In genomic region chr1:71269823-71270222, GRCh38 we compare ENCODE assay signal across 17 cellular contexts.
DNase-seq lines count a peak whose midpoint lies in the region; ATAC-seq, FAIRE-seq and TF ChIP-seq lines count a peak whose summit lies in the region.
"Had no signal": no experiment of that assay in that cellular context is flagged by ENCODE, and none has a peak within 500 bp of the region (broad histone marks: within the 10 kb centered on the region; RNA-seq: fewer than 3 reads in every experiment).

No MANE protein-coding gene starts in this region.

- no peaks in the 10 kb centered on the region for H3K9me2 ChIP-seq in hepatocyte (replicated peaks; ENCODE audit: insufficient read depth)

- H3K36me3 Mint-ChIP-seq in CD14-positive monocyte = no peaks in the 10 kb centered on the region
- H3K36me3 Mint-ChIP-seq: activated naive CD8-positive, alpha-beta T cell treated with anti-CD3 and anti-CD28 coated beads for 36 hours; CD4-positive, CD25-positive, alpha-beta regulatory T cell; mesothelial cell of epicardium; naive thymus-derived CD8-positive, alpha-beta T cell had no signal

- intact Hi-C loops in GM12878 (cut with micrococcal nuclease; ENCODE audit: unreplicated experiment) = no loop called here
- intact Hi-C loops in mucosa of descending colon (cut with DNase I, micrococcal nuclease) = no loop called here
- intact Hi-C loops in CD14-positive monocyte (cut with micrococcal nuclease) = no loop called here

- in situ Hi-C loops in Caki2 (cut with HindIII; ENCODE audit: low pct_unique_long_range_greater_than_20kb, low sequenced_read_pairs) = no loop called here
- in situ Hi-C loops in GM12878 (cut with MboI) = no loop called here

- no peak for TF ChIP-seq EP300 in GM12878 (IDR thresholded peaks at IDR 0.05; ENCODE audit: borderline replicate concordance in 1 of 2, control insufficient read depth in 1 of 2, low read depth in 2 of 2, low read length in 2 of 2)

- H2AFZ ChIP-seq in GM12878 (ENCODE audit: control insufficient read depth, low read depth, low read length) (no peak overlapping the region), hepatocyte (no peak overlapping the region)

- no peaks in the 10 kb centered on the region for H3K27me3 ChIP-seq in GM12878 (replicated peaks in 1 of 2; ENCODE audit: control insufficient read depth in 2 of 2, insufficient read depth in 2 of 2, low read length in 1 of 2)
- no peaks in the 10 kb centered on the region for H3K27me3 ChIP-seq in hepatocyte

- FAIRE-seq in GM12878 (lab: Jason Lieb, UNC) = no peak

- peaks cover 3 to 14% (median 8%) of the 10 kb centered on the region in 7 donors for H3K9me3 Mint-ChIP-seq in CD14-positive monocyte
- H3K9me3 Mint-ChIP-seq: activated naive CD8-positive, alpha-beta T cell treated with anti-CD3 and anti-CD28 coated beads for 36 hours; mesothelial cell of epicardium had no signal

- no peak overlapping the region for H3K27ac Mint-ChIP-seq in CD14-positive monocyte
- H3K27ac Mint-ChIP-seq: activated naive CD8-positive, alpha-beta T cell treated with anti-CD3 and anti-CD28 coated beads for 36 hours; CD4-positive, CD25-positive, alpha-beta regulatory T cell; mesothelial cell of epicardium; naive thymus-derived CD8-positive, alpha-beta T cell had no signal

- peak; percentile 33 for DNase-seq in Caki2 (ENCODE audit: low read depth)
- DNase-seq in LHCN-M2 (ENCODE audit: low read depth) = peak; percentile 18
- no peak for DNase-seq in GM12878 (ENCODE audit: low read depth, low spot score)
- DNase-seq in mucosa of descending colon = no peak
- DNase-seq in CD14-positive monocyte (ENCODE audit: low spot score) = no peak
- DNase-seq in NCI-H1092 treated with DMSO at 0.1 percent for 48 hours (lab: John Stamatoyannopoulos, UW) = no peak
- DNase-seq in hepatocyte (ENCODE audit: low spot score) = no peak
- DNase-seq: activated CD4-positive, alpha-beta T cell treated with anti-CD3 and anti-CD28 coated beads, Interleukin-2, amount 50 U/mL, for 4 hours; activated naive CD8-positive, alpha-beta T cell treated with anti-CD3 and anti-CD28 coated beads for 36 hours; CD4-positive, CD25-positive, alpha-beta regulatory T cell; EL; foreskin melanocyte; SHP77 treated with DMSO at 0.1 percent for 48 hours; substantia nigra; T-helper 9 cell had no signal

- ATAC-seq in GM12878 = peak; percentile 58
- peak; percentile 12 for ATAC-seq in mucosa of descending colon
- ATAC-seq: naive thymus-derived CD8-positive, alpha-beta T cell had no signal

- no peak overlapping the region for H3K4me3 Mint-ChIP-seq in CD14-positive monocyte
- H3K4me3 Mint-ChIP-seq: activated naive CD8-positive, alpha-beta T cell treated with anti-CD3 and anti-CD28 coated beads for 36 hours; CD4-positive, CD25-positive, alpha-beta regulatory T cell; mesothelial cell of epicardium; naive thymus-derived CD8-positive, alpha-beta T cell had no signal

- CTCF ChIA-PET in GM12878 (lab: Yijun Ruan, JAX) = no interaction called here

- no peak for TF ChIP-seq CTCF in GM12878 (IDR thresholded peaks at IDR 0.05 in 2 of 3, conservative IDR thresholded peaks at IDR 0.05 in 1 of 3; ENCODE audit: control insufficient read depth in 2 of 3, extremely low read depth in 1 of 3, insufficient read depth in 1 of 3, low read depth in 3 of 3, low read length in 3 of 3)
- TF ChIP-seq CTCF in mucosa of descending colon (IDR thresholded peaks at IDR 0.05) = no peak
- TF ChIP-seq CTCF in CD14-positive monocyte (IDR thresholded peaks at IDR 0.05) = no peak
- TF ChIP-seq CTCF in hepatocyte (IDR thresholded peaks at IDR 0.05; ENCODE audit: poor library complexity) = no peak

- RAD21 ChIA-PET in GM12878 (lab: Charles Lee; ENCODE audit: unreplicated experiment) = no interaction called here

- H4K20me1 ChIP-seq in GM12878 (ENCODE audit: control insufficient read depth, insufficient read depth) = no peaks in the 10 kb centered on the region
- H4K20me1 ChIP-seq in hepatocyte (ENCODE audit: insufficient read depth, poor library complexity, severe bottlenecking) = no peaks in the 10 kb centered on the region

- no peak for TF ChIP-seq POLR2A in GM12878 (IDR thresholded peaks at IDR 0.05; ENCODE audit: low read depth, low read length)

- TF ChIP-seq RAD21 in GM12878 (IDR thresholded peaks at IDR 0.05; ENCODE audit: insufficient read depth, low read depth, low read length) = no peak

- POLR2A ChIA-PET in GM12878 (lab: Charles Lee) = no interaction called here

- no peak overlapping the region for H3K9ac ChIP-seq in GM12878 (ENCODE audit: control insufficient read depth, insufficient read depth, low read length)

- WGBS in GM12878 (ENCODE audit: insufficient coverage, insufficient replicate concordance, low lambda C conversion rate, missing lambda C conversion rate) = 0% methylated on average over 1 of the region's 1 CpG
- 91% methylated on average over 1 of the region's 1 CpG for WGBS in hepatocyte (ENCODE audit: low lambda C conversion rate, missing lambda C conversion rate)

- H3K9me3 ChIP-seq in GM12878 (replicated peaks; ENCODE audit: control insufficient read depth, insufficient read depth, low read length) (no peaks in the 10 kb centered on the region), mucosa of descending colon (no peaks in the 10 kb centered on the region), hepatocyte (ENCODE audit: low read depth) (no peaks in the 10 kb centered on the region)

- H3K4me1 ChIP-seq in GM12878 (ENCODE audit: control insufficient read depth, insufficient read depth, low read length) (no peaks in the 10 kb centered on the region), mucosa of descending colon (ENCODE audit: low read depth) (no peaks in the 10 kb centered on the region), hepatocyte (ENCODE audit: insufficient read depth) (no peaks in the 10 kb centered on the region)

- H3K79me2 ChIP-seq in GM12878 (ENCODE audit: control insufficient read depth, insufficient read depth, low read length) (no peaks in the 10 kb centered on the region), hepatocyte (no peaks in the 10 kb centered on the region)

- H3K4me3 ChIP-seq in GM12878 (no peak overlapping the region), mucosa of descending colon (no peak overlapping the region), hepatocyte (no peak overlapping the region)

- peaks cover 4% of the 10 kb centered on the region for H3K4me1 Mint-ChIP-seq in CD14-positive monocyte
- H3K4me1 Mint-ChIP-seq: activated naive CD8-positive, alpha-beta T cell treated with anti-CD3 and anti-CD28 coated beads for 36 hours; CD4-positive, CD25-positive, alpha-beta regulatory T cell; mesothelial cell of epicardium; naive thymus-derived CD8-positive, alpha-beta T cell had no signal

- peaks cover 0 to 2% (median under 1%) of the 10 kb centered on the region in 3 donors for H3K27me3 Mint-ChIP-seq in CD14-positive monocyte (ENCODE audit: low read depth in 3 of 3)
- H3K27me3 Mint-ChIP-seq: activated naive CD8-positive, alpha-beta T cell treated with anti-CD3 and anti-CD28 coated beads for 36 hours; CD4-positive, CD25-positive, alpha-beta regulatory T cell had no signal

- no peak overlapping the region for H3K27ac ChIP-seq in GM12878 (ENCODE audit: control insufficient read depth, insufficient read depth)
- no peak overlapping the region for H3K27ac ChIP-seq in hepatocyte

- H3K36me3 ChIP-seq in GM12878 (ENCODE audit: control insufficient read depth in 2 of 2, insufficient read depth in 2 of 2, low read length in 1 of 2) (no peaks in the 10 kb centered on the region), mucosa of descending colon (ENCODE audit: low read depth) (no peaks in the 10 kb centered on the region), hepatocyte (replicated peaks; ENCODE audit: insufficient read depth, low read depth) (no peaks in the 10 kb centered on the region)

- H3K4me2 ChIP-seq in GM12878 (ENCODE audit: control insufficient read depth, insufficient read depth) (no peak overlapping the region), hepatocyte (no peak overlapping the region)

- SMC1A ChIA-PET in GM12878 (lab: Charles Lee; ENCODE audit: uncharacterized antibody, unreplicated experiment) = no interaction called here

- BruUV-seq in GM12878 (replicated peaks; lab: Mats Ljungman, UMichigan) = no TSS peak

TF ChIP-seq in GM12878, 131 proteins besides CTCF, POLR2A, EP300 and RAD21 (continues in another document):
- TF ChIP-seq NRF1 (conservative IDR thresholded peaks at IDR 0.05; ENCODE audit: low read depth, low read length) = no peak
- TF ChIP-seq RBBP5 (conservative IDR thresholded peaks at IDR 0.05) = no peak
- TF ChIP-seq TAF1 (IDR thresholded peaks at IDR 0.05; ENCODE audit: borderline replicate concordance, low read depth, low read length) = no peak
- no peak for TF ChIP-seq CBX5 (IDR thresholded peaks at IDR 0.05; ENCODE audit: low read depth)
- TF ChIP-seq POU2F2 (IDR thresholded peaks at IDR 0.05; ENCODE audit: borderline replicate concordance, low read depth, low read length) = no peak
- TF ChIP-seq SMARCA5 (IDR thresholded peaks at IDR 0.05) = no peak
- TF ChIP-seq RCOR1 (conservative IDR thresholded peaks at IDR 0.05; ENCODE audit: low read depth, low read length) = no peak
- TF ChIP-seq BCLAF1 (IDR thresholded peaks at IDR 0.05) = no peak
- no peak for TF ChIP-seq NFYA (IDR thresholded peaks at IDR 0.05; ENCODE audit: borderline replicate concordance, low read depth, low read length)
- no peak for TF ChIP-seq WRNIP1 (IDR thresholded peaks at IDR 0.05; ENCODE audit: borderline replicate concordance, low read depth, low read length)
- TF ChIP-seq BRCA1 (IDR thresholded peaks at IDR 0.05; ENCODE audit: low read depth, low read length) = no peak
- no peak for TF ChIP-seq FOXM1 (IDR thresholded peaks at IDR 0.05; ENCODE audit: low read depth, low read length)
- no peak for TF ChIP-seq MTA2 (IDR thresholded peaks at IDR 0.05; ENCODE audit: low read depth)

Comparison
In these comparisons a context has a peak if more than half of its experiments do, and no peak if none do; other contexts are left out.
1. DNase-seq: peak in Caki2 (single experiment) and LHCN-M2 (single experiment); none in GM12878 (single experiment), mucosa of descending colon (0 of 3), CD14-positive monocyte (single experiment), NCI-H1092 treated with DMSO at 0.1 percent for 48 hours (single experiment) and hepatocyte (single experiment).